In genomic region chr12:94805749-94806148, GRCh38 we compare ENCODE assay signal across 12 cellular contexts.
DNase-seq lines count a peak whose midpoint lies in the region; TF ChIP-seq lines count a peak whose summit lies in the region.
"Had no signal": no experiment of that assay in that cellular context is flagged by ENCODE, and none has a peak within 500 bp of the region (broad histone marks: within the 10 kb centered on the region; RNA-seq: fewer than 3 reads in every experiment).

No MANE protein-coding gene starts in this region.

- no peak overlapping the region for H3K27ac Mint-ChIP-seq in neural progenitor cell

- H4K20me1 ChIP-seq in DOHH2 (ENCODE audit: control insufficient read depth, insufficient read depth, low read depth, low read length) (no peaks in the 10 kb centered on the region), neural progenitor cell (ENCODE audit: low read depth) (no peaks in the 10 kb centered on the region), osteoblast (ENCODE audit: insufficient read depth, low read length) (no peaks in the 10 kb centered on the region)

- H3K4me1 Mint-ChIP-seq in neural progenitor cell = peaks cover 7% of the 10 kb centered on the region

- TF ChIP-seq CTCF in DOHH2 (IDR thresholded peaks at IDR 0.05; ENCODE audit: low read depth, low read length, poor library complexity, severe bottlenecking) (no peak), choroid plexus epithelial cell (conservative IDR thresholded peaks at IDR 0.05; ENCODE audit: low read depth, low read length) (no peak), neural progenitor cell (IDR thresholded peaks at IDR 0.05) (no peak), osteoblast (IDR thresholded peaks at IDR 0.05; ENCODE audit: extremely low read depth, low read depth, low read length) (no peak)

- H3K79me2 ChIP-seq in DOHH2 (ENCODE audit: control insufficient read depth, low read length) (no peaks in the 10 kb centered on the region), neural progenitor cell (ENCODE audit: low read depth) (no peaks in the 10 kb centered on the region), osteoblast (ENCODE audit: insufficient read depth, low read length) (no peaks in the 10 kb centered on the region)

- DNase-seq in KBM-7 (peak; percentile 63), choroid plexus epithelial cell (ENCODE audit: low read depth) (peak; percentile 90), neural progenitor cell (ENCODE audit: low spot score) (peak; percentile 21), iPS-NIHi7 (ENCODE audit: extremely low spot score) (no peak), osteoblast (ENCODE audit: insufficient read length, low spot score, missing footprints) (no peak)
- DNase-seq in activated CD8-positive, alpha-beta memory T cell treated with anti-CD3 and anti-CD28 coated beads, Interleukin-2, amount 50 U/mL, for 4 hours = no peak
- no peak for DNase-seq in activated effector memory CD4-positive, alpha-beta T cell treated with Interleukin-2 at 50 U/mL for 16 hours
- DNase-seq: activated T-cell treated with anti-CD3 and anti-CD28 coated beads for 4 hours, lower lobe of right lung, NCI-H1436, transverse colon had no signal

- peaks cover 4% of the 10 kb centered on the region for H3K9me3 Mint-ChIP-seq in neural progenitor cell

- no peak overlapping the region for H3K9ac ChIP-seq in neural progenitor cell

- H3K4me2 ChIP-seq in DOHH2 (ENCODE audit: low read length) (peak overlapping the region; percentile 65), neural progenitor cell (no peak overlapping the region), osteoblast (ENCODE audit: insufficient read depth, low read length) (no peak overlapping the region)

- H3K9me2 ChIP-seq in DOHH2 (replicated peaks; ENCODE audit: control insufficient read depth, low read length) = no peaks in the 10 kb centered on the region

- no peaks in the 10 kb centered on the region for H3K36me3 Mint-ChIP-seq in neural progenitor cell

- H3K9me3 ChIP-seq in DOHH2 (ENCODE audit: control insufficient read depth, insufficient read depth, low read length) (no peaks in the 10 kb centered on the region), neural progenitor cell (ENCODE audit: low read depth) (no peaks in the 10 kb centered on the region), osteoblast (ENCODE audit: low read depth, low read length) (no peaks in the 10 kb centered on the region)
- H3K9me3 ChIP-seq: transverse colon had no signal

- peak overlapping the region; percentile 61 for H3K27ac ChIP-seq in DOHH2 (ENCODE audit: low read depth, low read length)
- no peak overlapping the region for H3K27ac ChIP-seq in neural progenitor cell
- no peak overlapping the region for H3K27ac ChIP-seq in osteoblast (ENCODE audit: low read depth, low read length)
- H3K27ac ChIP-seq: lower lobe of right lung, transverse colon had no signal

- no peaks in the 10 kb centered on the region for H3K27me3 Mint-ChIP-seq in neural progenitor cell (ENCODE audit: insufficient read depth, low read depth)

- H3K27me3 ChIP-seq in DOHH2 (ENCODE audit: control insufficient read depth, low read length) (no peaks in the 10 kb centered on the region), neural progenitor cell (no peaks in the 10 kb centered on the region), osteoblast (ENCODE audit: insufficient read depth, low read length) (peaks cover 34% of the 10 kb centered on the region)
- H3K27me3 ChIP-seq: transverse colon had no signal

- H3F3A ChIP-seq in DOHH2 (ENCODE audit: control insufficient read depth, insufficient read depth) (no peaks in the 10 kb centered on the region), neural progenitor cell (ENCODE audit: low read depth) (no peaks in the 10 kb centered on the region)

- no peak overlapping the region for H2AFZ ChIP-seq in neural progenitor cell (replicated peaks)
- no peak overlapping the region for H2AFZ ChIP-seq in osteoblast (ENCODE audit: low read length)

- no peak overlapping the region for H3K4me3 Mint-ChIP-seq in neural progenitor cell

- in situ Hi-C loops in KBM-7 (cut with MboI; ENCODE audit: low pct_unique_long_range_greater_than_20kb, low sequenced_read_pairs) = no loop called here

- H3K4me1 ChIP-seq in DOHH2 (ENCODE audit: control insufficient read depth, low read length) (peaks cover 24% of the 10 kb centered on the region), neural progenitor cell (no peaks in the 10 kb centered on the region), osteoblast (ENCODE audit: insufficient read depth, low read length) (no peaks in the 10 kb centered on the region)
- H3K4me1 ChIP-seq: lower lobe of right lung, transverse colon had no signal

- peaks cover 7% of the 10 kb centered on the region for H3K36me3 ChIP-seq in DOHH2 (ENCODE audit: control insufficient read depth, low read length)
- H3K36me3 ChIP-seq in neural progenitor cell = no peaks in the 10 kb centered on the region
- no peaks in the 10 kb centered on the region for H3K36me3 ChIP-seq in osteoblast (ENCODE audit: insufficient read depth, low read length)
- H3K36me3 ChIP-seq: lower lobe of right lung, transverse colon had no signal

- peak overlapping the region; percentile 34 for H3K4me3 ChIP-seq in DOHH2 (ENCODE audit: low read length)
- H3K4me3 ChIP-seq in choroid plexus epithelial cell (ENCODE audit: low read depth, low read length) = no peak overlapping the region
- H3K4me3 ChIP-seq in neural progenitor cell = no peak overlapping the region
- no peak overlapping the region for H3K4me3 ChIP-seq in osteoblast (ENCODE audit: insufficient read depth, low read length)
- H3K4me3 ChIP-seq: lower lobe of right lung, transverse colon had no signal

Comparison
In these comparisons a context has a peak if more than half of its experiments do, and no peak if none do; other contexts are left out.
1. DNase-seq: peak in KBM-7 (single experiment), choroid plexus epithelial cell (single experiment) and neural progenitor cell (single experiment); none in activated CD8-positive, alpha-beta memory T cell treated with anti-CD3 and anti-CD28 coated beads, Interleukin-2, amount 50 U/mL, for 4 hours (single experiment), iPS-NIHi7 (single experiment), osteoblast (single experiment) and activated effector memory CD4-positive, alpha-beta T cell treated with Interleukin-2 at 50 U/mL for 16 hours (single experiment).